Comparison of ENCODE assay signal across 8 cellular contexts in genomic region chr22:25702046-25702445, GRCh38. TPM values are rescaled to one million over a fixed set of nuclear protein-coding genes. Genes with fewer than 3 reads are reported as not detected.
A peak's percentile ranks its signal among the peaks of the same experiment; 100 is the strongest.
DNase-seq lines count a peak whose midpoint lies in the region; ATAC-seq and TF ChIP-seq lines count a peak whose summit lies in the region.

No MANE protein-coding gene starts in this region.

- H3K36me3 ChIP-seq in PC-9 (ENCODE audit: low read depth): no peaks in the 10 kb centered on the region
- H3K36me3 ChIP-seq in tibial nerve: peaks cover 0 to 7% (median 0%) of the 10 kb centered on the region in 3 donors

- H3K9me3 ChIP-seq in right cardiac atrium (ENCODE audit: control insufficient read depth, low read length) (no peaks in the 10 kb centered on the region), PC-9 (ENCODE audit: insufficient read depth, low read depth) (no peaks in the 10 kb centered on the region), tibial nerve (no peaks in the 10 kb centered on the region)

- TF ChIP-seq POLR2A in tibial nerve (IDR thresholded peaks at IDR 0.05): no peak

- H3K9me2 ChIP-seq in PC-9 (ENCODE audit: insufficient read depth): no peaks in the 10 kb centered on the region

- CTCF ChIA-PET in PC-9 (lab: Charles Lee): no interaction called here

- DNase-seq in Right ventricle myocardium superior (no peak), right cardiac atrium (no peak), PC-9 (no peak), fibroblast of gingiva (ENCODE audit: low read depth) (peak; percentile 23), tibial nerve (ENCODE audit: low spot score in 2 of 2) (no peak), hypothalamus (lab: John Stamatoyannopoulos, UW) (no peak), NK-92 (lab: John Stamatoyannopoulos, UW; ENCODE audit: unreplicated experiment) (no peak), AG08396 (ENCODE audit: low spot score) (no peak)

- no peak overlapping the region for H3K4me2 ChIP-seq in PC-9

- H3K27me3 ChIP-seq in right cardiac atrium (ENCODE audit: control insufficient read depth, insufficient read depth): no peaks in the 10 kb centered on the region
- peaks cover 36% of the 10 kb centered on the region for H3K27me3 ChIP-seq in PC-9 (ENCODE audit: insufficient read depth, low read depth)
- H3K27me3 ChIP-seq in tibial nerve: no peaks in the 10 kb centered on the region

- ATAC-seq in Right ventricle myocardium superior (ENCODE audit: poor library complexity) (peak; percentile 73), right cardiac atrium (no peak)

- no peak for TF ChIP-seq EP300 in tibial nerve (IDR thresholded peaks at IDR 0.05)

- no TSS peak for BruUV-seq in PC-9 (replicated peaks; lab: Mats Ljungman, UMichigan)

- no peaks in the 10 kb centered on the region for H3F3A ChIP-seq in PC-9 (ENCODE audit: insufficient read depth, low read depth)

- H3K4me1 ChIP-seq in right cardiac atrium (ENCODE audit: control insufficient read depth, insufficient read depth, low read length): no peaks in the 10 kb centered on the region
- no peaks in the 10 kb centered on the region for H3K4me1 ChIP-seq in PC-9 (replicated peaks; ENCODE audit: insufficient read depth)
- H3K4me1 ChIP-seq in tibial nerve: peaks cover 0 to 13% (median 2%) of the 10 kb centered on the region in 4 donors

- POLR2A ChIA-PET in PC-9 (lab: Charles Lee; ENCODE audit: unreplicated experiment): no interaction called here

- no peaks in the 10 kb centered on the region for H3K79me2 ChIP-seq in PC-9 (ENCODE audit: low read depth)

- intact Hi-C loops in Right ventricle myocardium superior (cut with DNase I) (loop anchor here (5.0 to 10.0 kb wide), 2 partner anchors 73 to 240 kb away; no protein-coding TSS in a partner anchor), right cardiac atrium (cut with DNase I) (loop anchor here in 3 of 4 donors (1.0 to 5.0 kb wide), 2 partner anchors 240 kb away; no protein-coding TSS in a partner anchor), PC-9 (cut with micrococcal nuclease; ENCODE audit: unreplicated experiment) (loop anchor here (2.0 to 10.0 kb wide), 3 partner anchors 73 to 467 kb away; no protein-coding TSS in a partner anchor)

- H2AFZ ChIP-seq in PC-9: no peak overlapping the region

- H3K4me3 ChIP-seq in right cardiac atrium (ENCODE audit: low read length) (no peak overlapping the region), PC-9 (no peak overlapping the region), tibial nerve (no peak overlapping the region)

- H3K27ac ChIP-seq in right cardiac atrium (ENCODE audit: low read length): no peak overlapping the region
- H3K27ac ChIP-seq in PC-9: no peak overlapping the region
- no peak overlapping the region for H3K27ac ChIP-seq in tibial nerve

- TF ChIP-seq CTCF in PC-9 (conservative IDR thresholded peaks at IDR 0.05) (peak; percentile 55), tibial nerve (IDR thresholded peaks at IDR 0.05) (peak in 4 of 5 experiments; percentile 21 to 58 (median 42))

- H4K20me1 ChIP-seq in PC-9 (ENCODE audit: insufficient read depth): no peaks in the 10 kb centered on the region

RNA-seq across cellular contexts. Expression of gene MYO18B, which starts 39.9 kb away (rescaled TPM):
- total RNA-seq in Right ventricle myocardium superior (114 TPM), right cardiac atrium (100 to 1,000 TPM in 3 of 4 donors, 10 to 100 TPM in 1; 74.5 to 184 (median 123) TPM), PC-9 (2021) (not detected in 2 replicates), tibial nerve (under 1 TPM in 2 of 4 donors, not detected in 2; under 0.01 TPM)
- 96.3 TPM for polyA plus RNA-seq in right cardiac atrium

Comparison
In these comparisons a context has a peak if more than half of its experiments do, and no peak if none do; other contexts are left out.
1. RNA of gene MYO18B, which starts 39.9 kb away (total RNA-seq): 74.5 to 184 TPM in right cardiac atrium and 114 TPM in Right ventricle myocardium superior (single experiment); not detected in PC-9 and under 0.01 TPM in tibial nerve; every median in the first group is over 10 times any median in the second.